ENCODE assay signal across 16 cellular contexts in the genomic region with DNA sequence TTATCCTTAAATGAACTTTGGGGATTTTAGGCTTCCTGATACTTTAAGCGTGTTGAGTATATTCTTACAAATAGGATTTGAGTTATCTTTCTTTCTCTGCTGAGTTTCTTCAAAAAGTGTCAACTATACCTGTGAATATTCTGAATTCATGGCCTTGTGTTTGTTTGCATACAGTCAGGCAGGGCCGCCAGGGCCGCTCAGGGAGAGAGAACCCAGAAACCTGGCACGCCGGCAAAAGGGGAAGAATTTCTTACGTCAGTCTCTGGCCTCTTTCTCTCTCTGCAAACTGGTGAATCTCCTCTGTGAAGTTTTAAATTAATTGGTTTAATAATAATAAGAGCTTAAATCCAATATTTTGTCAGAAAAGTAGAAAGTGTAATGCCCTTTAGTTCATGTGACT.
"Had no signal": no experiment of that assay in that cellular context is flagged by ENCODE, and none has a peak within 500 bp of the region (broad histone marks: within the 10 kb centered on the region; RNA-seq: fewer than 3 reads in every experiment).

No MANE protein-coding gene starts in this region.

- DNase-seq: activated CD4-positive, alpha-beta T cell treated with anti-CD3 and anti-CD28 coated beads, Interleukin-2, amount 10 ng/mL, durations not matched to agents 24 days and 14 days; activated CD4-positive, CD25-positive, alpha-beta regulatory T cell; activated CD8-positive, alpha-beta memory T cell treated with anti-CD3 and anti-CD28 coated beads, Interleukin-2, amount 50 U/mL, for 4 hours; activated CD8-positive, alpha-beta T cell treated with anti-CD3 and anti-CD28 coated beads, Interleukin-2, amount 10 ng/mL, durations not matched to agents 7 days and 5 days; activated effector memory CD4-positive, alpha-beta T cell treated with anti-CD3 and anti-CD28 coated beads, Interleukin-2, amount 50 U/mL, for 16 hours; activated T-cell treated with anti-CD3 and anti-CD28 coated beads, Interleukin-2, amount 50 U/mL, for 48 hours; hypothalamus; stimulated activated CD4-positive, alpha-beta T cell treated with anti-CD3 and anti-CD28 coated beads, Interleukin-12 subunit alpha, Interleukin-12 subunit beta, amount 100 ng/mL, for 4 hours; SW 1271 had no signal

- ATAC-seq: activated CD8-positive, alpha-beta T cell treated with anti-CD3 and anti-CD28 coated beads, Interleukin-2, amount 10 ng/mL, durations not matched to agents 7 days and 5 days; activated naive CD4-positive, alpha-beta T cell treated with anti-CD3 and anti-CD28 coated beads, Interleukin-2, amount 50 U/mL, for 72 hours; natural killer cell treated with Interleukin-12 subunit alpha and Interleukin-12 subunit beta and Interleukin-15 and Interleukin-18, amount 100 ng/mL, for 72 hours; stimulated activated memory B cell treated with anti-CD40 and anti-IgM and Interleukin-4, amounts not matched to agents 10 μg/mL and 1 μg/mL and 100 μg/mL, for 72 hours had no signal

- H3K4me3 ChIP-seq: coronary artery, esophagus muscularis mucosa, tibial nerve, vagina had no signal

- H3K27me3 ChIP-seq: tibial nerve, vagina had no signal

- H3K9me3 ChIP-seq: esophagus muscularis mucosa, tibial nerve, vagina had no signal

- H3K27ac ChIP-seq: coronary artery, esophagus muscularis mucosa, tibial nerve, vagina had no signal

- H3K36me3 ChIP-seq: esophagus muscularis mucosa, tibial nerve, vagina had no signal

- H3K4me1 ChIP-seq: esophagus muscularis mucosa, tibial nerve, vagina had no signal
